Comparison of ENCODE assay signal across 16 cellular contexts in genomic region chr5:108078882-108079281, GRCh38.
DNase-seq lines count a peak whose midpoint lies in the region; ATAC-seq and TF ChIP-seq lines count a peak whose summit lies in the region.
"Had no signal": no experiment of that assay in that cellular context is flagged by ENCODE, and none has a peak within 500 bp of the region (broad histone marks: within the 10 kb centered on the region; RNA-seq: fewer than 3 reads in every experiment).

No MANE protein-coding gene starts in this region.

- H3K36me3 ChIP-seq in HUES48 (ENCODE audit: control insufficient read depth, insufficient read depth, low read length), result no peaks in the 10 kb centered on the region
- H3K36me3 ChIP-seq in iPS-20b (ENCODE audit: insufficient read depth, low read depth, low read length), result no peaks in the 10 kb centered on the region
- H3K36me3 ChIP-seq in uterus, result no peaks in the 10 kb centered on the region
- H3K36me3 ChIP-seq: HAP-1 had no signal

- ATAC-seq in WTC11, result no peak

- no peak for TF ChIP-seq CTCF in WTC11 (IDR thresholded peaks at IDR 0.05)
- no peak for TF ChIP-seq CTCF in uterus (IDR thresholded peaks at IDR 0.05)

- H3K27ac ChIP-seq in HUES48 (ENCODE audit: low read depth, low read length) (peak overlapping the region; percentile 88), iPS-20b (ENCODE audit: low read length) (no peak overlapping the region), uterus (no peak overlapping the region)

- H3K27ac Mint-ChIP-seq in WTC11, result peak overlapping the region; percentile 64
- H3K27ac Mint-ChIP-seq in activated T-helper 1 cell treated with anti-CD3 and anti-CD28 coated beads, Interleukin-12 subunit alpha, Interleukin-12 subunit beta, Interleukin-2, Interleukin-4 antibody, amounts not matched to agents 30 ng/mL and 10 ng/mL and 1 ng/mL, durations not matched to agents 14 hours and 24 hours and 36 hours, result no peak overlapping the region
- H3K27ac Mint-ChIP-seq: CD4-positive, alpha-beta memory T cell; HFFc6 had no signal

- peaks cover 79% of the 10 kb centered on the region for H3K4me1 ChIP-seq in HUES48 (ENCODE audit: control insufficient read depth, insufficient read depth, low read length)
- peaks cover 56% of the 10 kb centered on the region for H3K4me1 ChIP-seq in iPS-20b (ENCODE audit: insufficient read depth, low read length)
- no peaks in the 10 kb centered on the region for H3K4me1 ChIP-seq in uterus

- H3K9me3 ChIP-seq in HUES48 (ENCODE audit: control insufficient read depth, insufficient read depth, low read length), result no peaks in the 10 kb centered on the region
- H3K9me3 ChIP-seq in iPS-20b (ENCODE audit: insufficient read depth, low read depth, low read length), result no peaks in the 10 kb centered on the region; the same call in 1 of the 2 replicates
- peaks cover 0 to 6% of the 10 kb centered on the region in 2 donors for H3K9me3 ChIP-seq in uterus
- H3K9me3 ChIP-seq: HAP-1 had no signal

- H3K9me3 Mint-ChIP-seq in WTC11, result peaks cover 5% of the 10 kb centered on the region
- peaks cover under 1% of the 10 kb centered on the region for H3K9me3 Mint-ChIP-seq in activated T-helper 1 cell treated with anti-CD3 and anti-CD28 coated beads, Interleukin-12 subunit alpha, Interleukin-12 subunit beta, Interleukin-2, Interleukin-4 antibody, amounts not matched to agents 30 ng/mL and 10 ng/mL and 1 ng/mL, durations not matched to agents 14 hours and 24 hours and 36 hours
- H3K9me3 Mint-ChIP-seq: HFFc6 had no signal

- H3K36me3 Mint-ChIP-seq in WTC11, result peaks cover 6% of the 10 kb centered on the region
- H3K36me3 Mint-ChIP-seq in activated T-helper 1 cell treated with anti-CD3 and anti-CD28 coated beads, Interleukin-12 subunit alpha, Interleukin-12 subunit beta, Interleukin-2, Interleukin-4 antibody, amounts not matched to agents 30 ng/mL and 10 ng/mL and 1 ng/mL, durations not matched to agents 14 hours and 24 hours and 36 hours (ENCODE audit: low read depth), result no peaks in the 10 kb centered on the region

- H3K4me3 ChIP-seq in HUES48 (ENCODE audit: low read depth, low read length), result no peak overlapping the region
- H3K4me3 ChIP-seq in iPS-20b (ENCODE audit: low read length), result peak overlapping the region; percentile 44; the same call in 1 of the 2 replicates
- no peak overlapping the region for H3K4me3 ChIP-seq in uterus
- H3K4me3 ChIP-seq: HAP-1 had no signal

- no peaks in the 10 kb centered on the region for H3K27me3 Mint-ChIP-seq in WTC11 (ENCODE audit: low read depth)
- no peaks in the 10 kb centered on the region for H3K27me3 Mint-ChIP-seq in activated T-helper 1 cell treated with anti-CD3 and anti-CD28 coated beads, Interleukin-12 subunit alpha, Interleukin-12 subunit beta, Interleukin-2, Interleukin-4 antibody, amounts not matched to agents 30 ng/mL and 10 ng/mL and 1 ng/mL, durations not matched to agents 14 hours and 24 hours and 36 hours (ENCODE audit: insufficient read depth)
- H3K27me3 Mint-ChIP-seq: CD4-positive, alpha-beta memory T cell had no signal

- peak overlapping the region; percentile 10; the same call in 1 of the 2 replicates for H3K4me3 Mint-ChIP-seq in WTC11
- no peak overlapping the region for H3K4me3 Mint-ChIP-seq in activated T-helper 1 cell treated with anti-CD3 and anti-CD28 coated beads, Interleukin-12 subunit alpha, Interleukin-12 subunit beta, Interleukin-2, Interleukin-4 antibody, amounts not matched to agents 30 ng/mL and 10 ng/mL and 1 ng/mL, durations not matched to agents 14 hours and 24 hours and 36 hours
- H3K4me3 Mint-ChIP-seq: CD4-positive, alpha-beta memory T cell; HFFc6 had no signal

- H3K27me3 ChIP-seq in HUES48 (ENCODE audit: control insufficient read depth, insufficient read depth, low read length) (no peaks in the 10 kb centered on the region), iPS-20b (ENCODE audit: insufficient read depth, low read length) (no peaks in the 10 kb centered on the region), uterus (no peaks in the 10 kb centered on the region)

- peaks cover 90% of the 10 kb centered on the region for H3K4me1 Mint-ChIP-seq in WTC11
- H3K4me1 Mint-ChIP-seq in activated T-helper 1 cell treated with anti-CD3 and anti-CD28 coated beads, Interleukin-12 subunit alpha, Interleukin-12 subunit beta, Interleukin-2, Interleukin-4 antibody, amounts not matched to agents 30 ng/mL and 10 ng/mL and 1 ng/mL, durations not matched to agents 14 hours and 24 hours and 36 hours (ENCODE audit: low read depth), result no peaks in the 10 kb centered on the region

- no peak overlapping the region for H3K9ac ChIP-seq in HUES48 (ENCODE audit: low read depth, low read length)
- H3K9ac ChIP-seq in iPS-20b (ENCODE audit: low read depth, low read length), result no peak overlapping the region

- TF ChIP-seq POLR2A in uterus (IDR thresholded peaks at IDR 0.05), result no peak

- CTCF ChIA-PET in WTC11 (lab: Charles Lee), result interaction anchor here (0.8 to 1.2 kb wide), 4 partner anchors 13 to 404 kb away, joined by 3 to 4 read pairs (median 3); no protein-coding TSS in a partner anchor

- DNase-seq in WTC11 (ENCODE audit: low spot score) (no peak), T1000 (lab: John Stamatoyannopoulos, UW) (no peak), uterus (no peak), OCI-M2 (lab: John Stamatoyannopoulos, UW; ENCODE audit: unreplicated experiment) (no peak)
- DNase-seq in activated T-helper 1 cell treated with anti-CD3 and anti-CD28 coated beads, Interleukin-12 subunit alpha, Interleukin-12 subunit beta, Interleukin-2, Interleukin-4 antibody, amounts not matched to agents 30 ng/mL and 10 ng/mL and 1 ng/mL, durations not matched to agents 14 hours and 24 hours and 36 hours (ENCODE audit: low spot score), result no peak
- DNase-seq: C1 segment of cervical spinal cord; Calu3; CD4-positive, alpha-beta memory T cell; COR-L47; DMS53; DMS79 treated with DMSO at 0.1 percent for 48 hours; GF-D8; HFFc6 had no signal

- POLR2A ChIA-PET in WTC11 (lab: Charles Lee), result no interaction called here

- intact Hi-C loops in uterus (cut with DNase I; ENCODE audit: low total_unique reads), result no loop called here
- intact Hi-C loops in activated T-helper 1 cell treated with anti-CD3 and anti-CD28 coated beads, Interleukin-12 subunit alpha, Interleukin-12 subunit beta, Interleukin-2, Interleukin-4 antibody, amounts not matched to agents 30 ng/mL and 10 ng/mL and 1 ng/mL, durations not matched to agents 14 hours and 24 hours and 36 hours (cut with micrococcal nuclease), result no loop called here

TF ChIP-seq in WTC11, 78 proteins besides CTCF, POLR2A, EP300 and RAD21 (continues in another document):
- TF ChIP-seq TEAD1 (CRISPR knock-in tag; IDR thresholded peaks at IDR 0.05), result no peak
- TF ChIP-seq TP53 (CRISPR knock-in tag; IDR thresholded peaks at IDR 0.05), result no peak
- TF ChIP-seq KAT7 (CRISPR knock-in tag; IDR thresholded peaks at IDR 0.05; ENCODE audit: borderline replicate concordance), result no peak
- TF ChIP-seq ESRRA (CRISPR knock-in tag; IDR thresholded peaks at IDR 0.05; ENCODE audit: borderline replicate concordance), result no peak
- TF ChIP-seq HMGA2 (CRISPR knock-in tag; IDR thresholded peaks at IDR 0.05), result no peak
- TF ChIP-seq GTF2I (CRISPR knock-in tag; conservative IDR thresholded peaks at IDR 0.05), result peak; percentile 47; the same call in 1 of the 2 replicates
- TF ChIP-seq ZNF138 (CRISPR knock-in tag; conservative IDR thresholded peaks at IDR 0.05), result no peak
- TF ChIP-seq NFE2L1 (CRISPR knock-in tag; IDR thresholded peaks at IDR 0.05), result no peak
- TF ChIP-seq IRF1 (CRISPR knock-in tag; IDR thresholded peaks at IDR 0.05), result no peak
- no peak for TF ChIP-seq ZNF512 (CRISPR knock-in tag; IDR thresholded peaks at IDR 0.05; ENCODE audit: borderline replicate concordance)
- TF ChIP-seq ZBTB21 (CRISPR knock-in tag; IDR thresholded peaks at IDR 0.05; ENCODE audit: borderline replicate concordance), result no peak
- peak; percentile 99 for TF ChIP-seq ZNF121 (CRISPR knock-in tag; IDR thresholded peaks at IDR 0.05)
